In genomic region chr16:14510581-14510938, GRCh38 we compare ENCODE assay signal across 1 cellular context.
TF ChIP-seq lines count a peak whose summit lies in the region.

No MANE protein-coding gene starts in this region.

TF ChIP-seq in liver, 16 proteins besides CTCF, POLR2A, EP300 and RAD21 (continued from another document):
- TF ChIP-seq, protein P1, sequence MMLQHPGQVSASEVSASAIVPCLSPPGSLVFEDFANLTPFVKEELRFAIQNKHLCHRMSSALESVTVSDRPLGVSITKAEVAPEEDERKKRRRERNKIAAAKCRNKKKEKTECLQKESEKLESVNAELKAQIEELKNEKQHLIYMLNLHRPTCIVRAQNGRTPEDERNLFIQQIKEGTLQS (IDR thresholded peaks at IDR 0.05), result no peak
- no peak for TF ChIP-seq EGR1 (IDR thresholded peaks at IDR 0.05; ENCODE audit: low read depth in 2 of 2)
TF ChIP-seq in liver: peak in this region for 3.
